20 cellular contexts compared by ENCODE assay signal in genomic region chr5:176656467-176656990, GRCh38. TPM values are rescaled to one million over a fixed set of nuclear protein-coding genes. Genes with fewer than 3 reads are reported as not detected.
DNase-seq lines count a peak whose midpoint lies in the region; ATAC-seq and TF ChIP-seq lines count a peak whose summit lies in the region.
"Had no signal": no experiment of that assay in that cellular context is flagged by ENCODE, and none has a peak within 500 bp of the region (broad histone marks: within the 10 kb centered on the region; RNA-seq: fewer than 3 reads in every experiment).

No MANE protein-coding gene starts in this region.

- ATAC-seq in GM23338 = no peak

- no peaks in the 10 kb centered on the region for H3K9me3 ChIP-seq in spleen
- H3K9me3 ChIP-seq: BE2C; BLaER1 treated with 17β-estradiol and CSF1 and Interleukin-3, amounts not matched to agents 10 nM and 100 nM; HAP-1 had no signal

- no peaks in the 10 kb centered on the region for H3K36me3 ChIP-seq in GM23338 (ENCODE audit: insufficient read depth)
- H3K36me3 ChIP-seq in spleen = peaks cover 0 to 57% (median 28%) of the 10 kb centered on the region in 6 donors
- H3K36me3 ChIP-seq: BE2C, HAP-1 had no signal

- intact Hi-C loops in activated T-helper 1 cell treated with anti-CD3 and anti-CD28 coated beads, Interleukin-12 subunit alpha, Interleukin-12 subunit beta, Interleukin-2, Interleukin-4 antibody, amounts not matched to agents 30 ng/mL and 10 ng/mL and 1 ng/mL, durations not matched to agents 14 hours and 24 hours and 36 hours (cut with micrococcal nuclease) = no loop called here
- intact Hi-C loops in dorsolateral prefrontal cortex (cut with DNase I) = loop anchor here (5.0 to 10.0 kb wide), 5 partner anchors 158 to 648 kb away; partner anchors contain the start of genes PRELID1 (in 1 of the 2), RAB24 (in 1 of the 2), UNC5A (in 1 of the 2) and ZNF346 (in 1 of the 2)
- intact Hi-C loops in spleen (cut with DNase I; ENCODE audit: low total_unique reads) = no loop called here

- H4K20me1 ChIP-seq in GM23338 (replicated peaks; ENCODE audit: insufficient read depth) = no peaks in the 10 kb centered on the region

- H3K27me3 ChIP-seq in GM23338 (ENCODE audit: insufficient read depth) (no peaks in the 10 kb centered on the region), dorsolateral prefrontal cortex (no peaks in the 10 kb centered on the region), spleen (replicated peaks in 1 of 7) (no peaks in the 10 kb centered on the region)
- H3K27me3 ChIP-seq: BE2C had no signal

- H3K4me1 ChIP-seq in GM23338 (ENCODE audit: insufficient read depth) = peaks cover 4% of the 10 kb centered on the region; the same call in 1 of the 2 replicates
- peaks cover 12 to 67% (median 50%) of the 10 kb centered on the region in 6 donors for H3K4me1 ChIP-seq in spleen
- H3K4me1 ChIP-seq: BE2C, HAP-1 had no signal

- WGBS in spleen, 5 donors = 91 to 93% (median 93%) methylated on average over 11 to 13 of the region's 13 CpGs

- no peak for TF ChIP-seq POLR2A in spleen (IDR thresholded peaks at IDR 0.05)

- 0 out of 2 replicates have a peak, but pooled peaks cover 6% of the 10 kb centered on the region for H3K79me2 ChIP-seq in GM23338 (replicated peaks; ENCODE audit: insufficient read depth)

- H3K4me3 ChIP-seq in GM23338 = no peak overlapping the region
- H3K4me3 ChIP-seq in dorsolateral prefrontal cortex = no peak overlapping the region
- no peak overlapping the region for H3K4me3 ChIP-seq in spleen
- H3K4me3 ChIP-seq: BLaER1 treated with 17β-estradiol and CSF1 and Interleukin-3, amounts not matched to agents 10 nM and 100 nM; GM23248; HAP-1 had no signal

- H3K27ac ChIP-seq in GM23338 (ENCODE audit: low read depth) (no peak overlapping the region), dorsolateral prefrontal cortex (peak overlapping the region in 38 of 59 donors; percentile 4 to 92 (median 39)), spleen (no peak overlapping the region)
- H3K27ac ChIP-seq: BLaER1 treated with 17β-estradiol and CSF1 and Interleukin-3, amounts not matched to agents 10 nM and 100 nM; GM23248 had no signal

- peaks cover 8% of the 10 kb centered on the region; the same call in 2 of the 3 replicates for H3K36me3 Mint-ChIP-seq in GM23338 (ENCODE audit: low read depth)
- H3K36me3 Mint-ChIP-seq in activated T-helper 1 cell treated with anti-CD3 and anti-CD28 coated beads, Interleukin-12 subunit alpha, Interleukin-12 subunit beta, Interleukin-2, Interleukin-4 antibody, amounts not matched to agents 30 ng/mL and 10 ng/mL and 1 ng/mL, durations not matched to agents 14 hours and 24 hours and 36 hours (ENCODE audit: low read depth) = peaks cover 19% of the 10 kb centered on the region

- no peak overlapping the region for H2AFZ ChIP-seq in GM23338
- H2AFZ ChIP-seq: GM23248 had no signal

- no peak overlapping the region for H3K4me3 Mint-ChIP-seq in GM23338
- no peak overlapping the region for H3K4me3 Mint-ChIP-seq in activated T-helper 1 cell treated with anti-CD3 and anti-CD28 coated beads, Interleukin-12 subunit alpha, Interleukin-12 subunit beta, Interleukin-2, Interleukin-4 antibody, amounts not matched to agents 30 ng/mL and 10 ng/mL and 1 ng/mL, durations not matched to agents 14 hours and 24 hours and 36 hours
- H3K4me3 Mint-ChIP-seq: CD14-positive monocyte, HFFc6 had no signal

- no peaks in the 10 kb centered on the region; the same call in 1 of the 2 replicates for H3K9me2 ChIP-seq in GM23338 (ENCODE audit: insufficient read depth)

- no peaks in the 10 kb centered on the region for H3K9me3 Mint-ChIP-seq in GM23338
- no peaks in the 10 kb centered on the region for H3K9me3 Mint-ChIP-seq in activated T-helper 1 cell treated with anti-CD3 and anti-CD28 coated beads, Interleukin-12 subunit alpha, Interleukin-12 subunit beta, Interleukin-2, Interleukin-4 antibody, amounts not matched to agents 30 ng/mL and 10 ng/mL and 1 ng/mL, durations not matched to agents 14 hours and 24 hours and 36 hours
- H3K9me3 Mint-ChIP-seq: CD4-positive, alpha-beta memory T cell; HFFc6 had no signal

- no peak for TF ChIP-seq CTCF in GM23338 (conservative IDR thresholded peaks at IDR 0.05; ENCODE audit: low read depth in 2 of 2)
- TF ChIP-seq CTCF in dorsolateral prefrontal cortex (IDR thresholded peaks at IDR 0.05 in 54 of 56, conservative IDR thresholded peaks at IDR 0.05 in 2 of 56; ENCODE audit: low read depth in 1 of 56, partially characterized antibody in 56 of 56) = no peak
- no peak for TF ChIP-seq CTCF in spleen (IDR thresholded peaks at IDR 0.05 in 8 of 11, conservative IDR thresholded peaks at IDR 0.05 in 3 of 11)

- no peak overlapping the region for H3K27ac Mint-ChIP-seq in GM23338
- peak overlapping the region; percentile 15 for H3K27ac Mint-ChIP-seq in activated T-helper 1 cell treated with anti-CD3 and anti-CD28 coated beads, Interleukin-12 subunit alpha, Interleukin-12 subunit beta, Interleukin-2, Interleukin-4 antibody, amounts not matched to agents 30 ng/mL and 10 ng/mL and 1 ng/mL, durations not matched to agents 14 hours and 24 hours and 36 hours
- H3K27ac Mint-ChIP-seq: CD4-positive, alpha-beta memory T cell; HFFc6 had no signal

- H3K4me2 ChIP-seq in GM23338 = no peak overlapping the region
- H3K4me2 ChIP-seq: BLaER1 treated with 17β-estradiol and CSF1 and Interleukin-3, amounts not matched to agents 10 nM and 100 nM had no signal

- H3F3A ChIP-seq in GM23338 (replicated peaks; ENCODE audit: low read depth) = 0 out of 2 replicates have a peak, but pooled peaks cover 6% of the 10 kb centered on the region

- DNase-seq in GM23338 (ENCODE audit: low spot score) (peak; percentile 23), dorsolateral prefrontal cortex (no peak), spleen (peak; percentile 75), nucleus accumbens (lab: John Stamatoyannopoulos, UW) (no peak), amniotic stem cell (lab: John Stamatoyannopoulos, UW) (no peak), CD1c-positive myeloid dendritic cell (ENCODE audit: extremely low spot score) (no peak), AML-193 (lab: John Stamatoyannopoulos, UW) (no peak)
- DNase-seq in activated T-helper 1 cell treated with anti-CD3 and anti-CD28 coated beads, Interleukin-12 subunit alpha, Interleukin-12 subunit beta, Interleukin-2, Interleukin-4 antibody, amounts not matched to agents 30 ng/mL and 10 ng/mL and 1 ng/mL, durations not matched to agents 14 hours and 24 hours and 36 hours (ENCODE audit: low spot score) = no peak
- DNase-seq: BE2C; CD4-positive, alpha-beta memory T cell; COR-L47; DMS153; DND-41; GM23248; HFFc6 had no signal

- H3K4me1 Mint-ChIP-seq in GM23338 = peaks cover 14% of the 10 kb centered on the region
- peaks cover 57% of the 10 kb centered on the region for H3K4me1 Mint-ChIP-seq in activated T-helper 1 cell treated with anti-CD3 and anti-CD28 coated beads, Interleukin-12 subunit alpha, Interleukin-12 subunit beta, Interleukin-2, Interleukin-4 antibody, amounts not matched to agents 30 ng/mL and 10 ng/mL and 1 ng/mL, durations not matched to agents 14 hours and 24 hours and 36 hours (ENCODE audit: low read depth)

- H3K27me3 Mint-ChIP-seq in GM23338 (ENCODE audit: insufficient read depth, low read depth, poor library complexity) = peaks cover 3% of the 10 kb centered on the region
- H3K27me3 Mint-ChIP-seq in activated T-helper 1 cell treated with anti-CD3 and anti-CD28 coated beads, Interleukin-12 subunit alpha, Interleukin-12 subunit beta, Interleukin-2, Interleukin-4 antibody, amounts not matched to agents 30 ng/mL and 10 ng/mL and 1 ng/mL, durations not matched to agents 14 hours and 24 hours and 36 hours (ENCODE audit: insufficient read depth) = peaks cover 2% of the 10 kb centered on the region

TF ChIP-seq in GM23338, 12 proteins besides CTCF, POLR2A, EP300 and RAD21 (continues in another document):
- TF ChIP-seq JUNB (IDR thresholded peaks at IDR 0.05; ENCODE audit: unreplicated experiment) (no peak), NANOG (IDR thresholded peaks at IDR 0.05; ENCODE audit: borderline replicate concordance) (no peak)

RNA-seq across cellular contexts. Expression of gene TSPAN17, which starts 9.2 kb away (rescaled TPM):
- total RNA-seq in GM23338 (2014; rRNA removed; shearing (Covaris generic)) = 51.0 and 52.1 TPM in 2 replicates
- 11.7 TPM in 2 replicates for polyA plus RNA-seq in GM23338 (2016; fragmentation: Nextera tagmentation; extraction: Ambion mirVana)
- total RNA-seq in activated T-helper 1 cell treated with anti-CD3 and anti-CD28 coated beads, Interleukin-12 subunit alpha, Interleukin-12 subunit beta, Interleukin-2, Interleukin-4 antibody, amounts not matched to agents 30 ng/mL and 10 ng/mL and 1 ng/mL, durations not matched to agents 14 hours and 24 hours and 36 hours = 34.1 and 35.3 TPM in 2 replicates
- total RNA-seq in dorsolateral prefrontal cortex = 10 to 100 TPM; 13.7 to 59.5 (median 32.9) TPM
- 10 to 100 TPM; 18.4 to 36.4 (median 24.1) TPM for total RNA-seq in spleen
- polyA plus RNA-seq in spleen = 10 to 100 TPM; 15.3 to 33.3 (median 22.6) TPM

RNA-seq across cellular contexts. Expression of gene EIF4E1B, which starts 26.1 kb away (rescaled TPM):
- 0.17 TPM in 1 of 2 replicates, not detected in the other for total RNA-seq in GM23338 (2014; rRNA removed; shearing (Covaris generic))
- polyA plus RNA-seq in GM23338 (2016; fragmentation: Nextera tagmentation; extraction: Ambion mirVana) (0.10 TPM in 1 of 2 replicates, not detected in the other), spleen (not detected)
- not detected in 2 replicates for total RNA-seq in activated T-helper 1 cell treated with anti-CD3 and anti-CD28 coated beads, Interleukin-12 subunit alpha, Interleukin-12 subunit beta, Interleukin-2, Interleukin-4 antibody, amounts not matched to agents 30 ng/mL and 10 ng/mL and 1 ng/mL, durations not matched to agents 14 hours and 24 hours and 36 hours
- total RNA-seq in dorsolateral prefrontal cortex (10 to 100 TPM in 59 of 120 experiments, 1 to 10 TPM in 61; 2.8 to 20.4 (median 9.8) TPM), spleen (not detected)
- total RNA-seq: CD4-positive, alpha-beta memory T cell; GM23248; H4; HFFc6 had no signal
- polyA plus RNA-seq: AG04450; CD14-positive monocyte; CD4-positive, alpha-beta memory T cell; GM23248 had no signal

RNA-seq across cellular contexts. Expression of gene SNCB, which starts 26.2 kb away (rescaled TPM):
- 1.8 and 3.6 TPM in 2 replicates for total RNA-seq in GM23338 (2014; rRNA removed; shearing (Covaris generic))
- 13.5 and 13.8 TPM in 2 replicates for polyA plus RNA-seq in GM23338 (2016; fragmentation: Nextera tagmentation; extraction: Ambion mirVana)
- not detected in 2 replicates for total RNA-seq in activated T-helper 1 cell treated with anti-CD3 and anti-CD28 coated beads, Interleukin-12 subunit alpha, Interleukin-12 subunit beta, Interleukin-2, Interleukin-4 antibody, amounts not matched to agents 30 ng/mL and 10 ng/mL and 1 ng/mL, durations not matched to agents 14 hours and 24 hours and 36 hours
- total RNA-seq in dorsolateral prefrontal cortex = 100 to 1,000 TPM; 110 to 614 (median 412) TPM
- not detected for total RNA-seq in spleen
- polyA plus RNA-seq in spleen = under 1 TPM; 0.19 to 0.41 (median 0.33) TPM
- total RNA-seq: CD4-positive, alpha-beta memory T cell; GM23248; HFFc6 had no signal
- polyA plus RNA-seq: CD14-positive monocyte; CD4-positive, alpha-beta memory T cell; GM23248 had no signal

RNA-seq across cellular contexts. Expression of gene GPRIN1, which starts 46.6 kb away (rescaled TPM):
- 11.7 and 14.6 TPM in 2 replicates for total RNA-seq in GM23338 (2014; rRNA removed; shearing (Covaris generic))
- polyA plus RNA-seq in GM23338 (2016; fragmentation: Nextera tagmentation; extraction: Ambion mirVana) (3.8 and 4.4 TPM in 2 replicates), spleen (under 1 TPM; 0.13 to 0.48 (median 0.46) TPM)
- 3.1 and 3.2 TPM in 2 replicates for total RNA-seq in activated T-helper 1 cell treated with anti-CD3 and anti-CD28 coated beads, Interleukin-12 subunit alpha, Interleukin-12 subunit beta, Interleukin-2, Interleukin-4 antibody, amounts not matched to agents 30 ng/mL and 10 ng/mL and 1 ng/mL, durations not matched to agents 14 hours and 24 hours and 36 hours
- total RNA-seq in dorsolateral prefrontal cortex (10 to 100 TPM; 13.1 to 60.8 (median 43.9) TPM), spleen (1 to 10 TPM in 4 of 7 donors, under 1 TPM in 3; 0.52 to 1.3 (median 1.1) TPM)

Comparison
In these comparisons a context has a peak if more than half of its experiments do, and no peak if none do; other contexts are left out.
1. DNase-seq: peak in GM23338 (single experiment) and spleen (single experiment); none in activated T-helper 1 cell treated with anti-CD3 and anti-CD28 coated beads, Interleukin-12 subunit alpha, Interleukin-12 subunit beta, Interleukin-2, Interleukin-4 antibody, amounts not matched to agents 30 ng/mL and 10 ng/mL and 1 ng/mL, durations not matched to agents 14 hours and 24 hours and 36 hours (single experiment), dorsolateral prefrontal cortex (0 of 10), nucleus accumbens (0 of 56), amniotic stem cell (single experiment), CD1c-positive myeloid dendritic cell (single experiment) and AML-193 (0 of 2).
2. H3K27ac ChIP-seq: peak in dorsolateral prefrontal cortex (38 of 59); none in GM23338 (single experiment) and spleen (0 of 8).
3. RNA of gene SNCB, which starts 26.2 kb away (total RNA-seq): 110 to 614 TPM in dorsolateral prefrontal cortex; 1.8 to 3.6 TPM in GM23338, not detected in activated T-helper 1 cell treated with anti-CD3 and anti-CD28 coated beads, Interleukin-12 subunit alpha, Interleukin-12 subunit beta, Interleukin-2, Interleukin-4 antibody, amounts not matched to agents 30 ng/mL and 10 ng/mL and 1 ng/mL, durations not matched to agents 14 hours and 24 hours and 36 hours and not detected in spleen; every median in the first group is over 10 times any median in the second.
4. intact Hi-C loops: an anchor here in dorsolateral prefrontal cortex (5.0 to 10.0 kb wide); none called in activated T-helper 1 cell treated with anti-CD3 and anti-CD28 coated beads, Interleukin-12 subunit alpha, Interleukin-12 subunit beta, Interleukin-2, Interleukin-4 antibody, amounts not matched to agents 30 ng/mL and 10 ng/mL and 1 ng/mL, durations not matched to agents 14 hours and 24 hours and 36 hours and spleen.